In genomic region chr12:28767836-28768348, GRCh38 we compare ENCODE assay signal across 2 cellular contexts.
TF ChIP-seq lines count a peak whose summit lies in the region.

No MANE protein-coding gene starts in this region.

TF ChIP-seq in IMR-90, 13 proteins besides CTCF, POLR2A, EP300 and RAD21 (continued from another document):
- no peak for TF ChIP-seq USF2 (IDR thresholded peaks at IDR 0.05; ENCODE audit: low read depth, low read length)
- TF ChIP-seq NFE2L2 (IDR thresholded peaks at IDR 0.05; ENCODE audit: low read depth, low read length), result no peak
- no peak for TF ChIP-seq CEBPB (IDR thresholded peaks at IDR 0.05; ENCODE audit: low read depth, low read length)
- TF ChIP-seq RCOR1 (IDR thresholded peaks at IDR 0.05; ENCODE audit: insufficient replicate concordance, low read length), result no peak

TF ChIP-seq in WTC11, 78 proteins besides CTCF, POLR2A, EP300 and RAD21 (continued from another document):
- TF ChIP-seq PREB (CRISPR knock-in tag; IDR thresholded peaks at IDR 0.05; ENCODE audit: borderline replicate concordance) (no peak), SMAD4 (CRISPR knock-in tag; IDR thresholded peaks at IDR 0.05) (no peak), ELF4 (CRISPR knock-in tag; IDR thresholded peaks at IDR 0.05; ENCODE audit: low read depth) (no peak)
TF ChIP-seq in WTC11: peak in this region for 0.
